14 cellular contexts compared by ENCODE assay signal in the genomic region with DNA sequence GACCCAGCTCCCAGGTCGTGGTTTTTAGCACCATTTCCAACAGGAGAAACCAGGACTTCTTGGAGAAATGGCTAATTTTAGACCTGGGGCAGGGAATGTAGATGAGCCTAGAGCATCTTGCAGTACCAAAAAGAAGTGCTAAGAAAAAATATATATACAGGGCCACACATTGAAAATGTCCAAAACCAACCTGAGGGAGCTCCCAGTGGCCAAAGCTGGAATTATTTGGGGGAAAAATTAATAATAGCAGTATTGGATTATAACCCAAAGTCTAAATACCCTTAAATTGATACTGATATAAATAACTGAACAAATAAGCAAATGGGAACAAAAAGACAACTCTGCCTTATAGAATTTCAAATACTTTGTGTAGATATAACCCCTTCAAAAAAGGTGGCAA.
DNase-seq lines count a peak whose midpoint lies in the region; ATAC-seq and TF ChIP-seq lines count a peak whose summit lies in the region.
"Had no signal": no experiment of that assay in that cellular context is flagged by ENCODE, and none has a peak within 500 bp of the region (broad histone marks: within the 10 kb centered on the region; RNA-seq: fewer than 3 reads in every experiment).

No MANE protein-coding gene starts in this region.

- H4K20me1 ChIP-seq in GM23248 (ENCODE audit: insufficient read depth) = no peaks in the 10 kb centered on the region

- H3K4me3 ChIP-seq in fibroblast of mammary gland (ENCODE audit: control insufficient read depth, low read depth, low read length) (no peak overlapping the region), retinal pigment epithelial cell (ENCODE audit: low read length) (no peak overlapping the region), GM23248 (no peak overlapping the region)

- 89 to 95% methylated on average over 1 of the region's 1 CpG for WGBS in GM23248 (ENCODE audit: low coverage in 1 of 2, low lambda C conversion rate in 2 of 2, missing lambda C conversion rate in 2 of 2), 2 experiments

- H3K36me3 ChIP-seq in GM23248 (ENCODE audit: low read depth) = peaks cover 53% of the 10 kb centered on the region

- H2AFZ ChIP-seq in GM23248 = no peak overlapping the region

- 0 out of 2 replicates have a peak, but pooled peaks cover 5% of the 10 kb centered on the region for H3F3A ChIP-seq in GM23248 (ENCODE audit: insufficient read depth)

- H3K4me2 ChIP-seq in GM23248 (ENCODE audit: unreplicated experiment) = no peak overlapping the region

- H3K9me3 ChIP-seq in GM23248 (ENCODE audit: low read depth) = peaks cover 7% of the 10 kb centered on the region

- DNase-seq in SK-MEL-5 (ENCODE audit: low read depth, low spot score) (peak; percentile 45), fibroblast of mammary gland (ENCODE audit: low read depth) (no peak), retinal pigment epithelial cell (ENCODE audit: low read depth) (no peak), GM23248 (no peak), T-helper 2 cell (no peak)
- DNase-seq in stimulated activated CD4-positive, alpha-beta T cell treated with anti-CD3 and anti-CD28 coated beads, Interleukin-1b, Interleukin-23, amount 100 ng/mL, for 48 hours = no peak
- DNase-seq: activated T-cell treated with anti-CD3 and anti-CD28 coated beads, Interleukin-2, amount 50 U/mL, for 72 hours; caudate nucleus; EL; NCI-H345; retina had no signal

- no peaks in the 10 kb centered on the region for H3K9me2 ChIP-seq in GM23248 (ENCODE audit: insufficient read depth)

- in situ Hi-C loops in SK-MEL-5 (cut with HindIII; ENCODE audit: low pct_unique_long_range_greater_than_20kb, low sequenced_read_pairs) (no loop called here), GM23248 (cut with MboI) (no loop called here)

- no peak overlapping the region for H3K9ac ChIP-seq in GM23248

- H3K27ac ChIP-seq in GM23248 = no peak overlapping the region
- H3K27ac ChIP-seq: RWPE1 had no signal

- TF ChIP-seq CTCF in GM12872 (IDR thresholded peaks at IDR 0.05; ENCODE audit: insufficient read depth, low read depth, low read length) = peak; percentile 25; the same call in 1 of the 3 replicates
- peak; percentile 57 for TF ChIP-seq CTCF in fibroblast of mammary gland (conservative IDR thresholded peaks at IDR 0.05; ENCODE audit: control insufficient read depth, insufficient read depth, low read depth, low read length)
- TF ChIP-seq CTCF in retinal pigment epithelial cell (conservative IDR thresholded peaks at IDR 0.05; ENCODE audit: low read depth, low read length) = peak; percentile 56

- H3K27me3 ChIP-seq in GM23248 (replicated peaks; ENCODE audit: insufficient read depth) = no peaks in the 10 kb centered on the region

- no peak for ATAC-seq in HG03135 (IDR thresholded peaks at IDR 0.05; ENCODE audit: unreplicated experiment)
- ATAC-seq: activated T-cell treated with anti-CD3 and anti-CD28 coated beads, Interleukin-2, amount 50 U/mL, for 72 hours had no signal

- peaks cover 24% of the 10 kb centered on the region for H3K79me2 ChIP-seq in GM23248 (ENCODE audit: insufficient read depth)

- H3K4me1 ChIP-seq in GM23248 (ENCODE audit: insufficient read depth) = no peaks in the 10 kb centered on the region
